ENCODE assay signal across 8 cellular contexts in the genomic region with DNA sequence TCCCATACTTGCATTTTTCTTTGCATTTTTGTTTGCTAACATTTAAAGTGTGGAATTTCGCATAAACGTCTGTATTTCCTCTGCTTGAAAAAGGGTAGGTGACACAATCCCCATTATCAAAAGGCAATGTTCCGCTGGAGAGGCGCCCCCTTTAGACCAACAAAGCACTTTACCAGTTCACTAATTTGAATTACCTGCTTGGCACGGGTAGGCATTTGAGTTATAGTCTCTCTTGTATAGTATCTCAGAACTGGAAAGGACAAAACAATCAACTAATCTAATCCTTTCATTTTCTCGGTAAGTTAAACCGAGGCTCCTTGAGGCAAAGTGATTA. TPM values are rescaled to one million over a fixed set of nuclear protein-coding genes. Genes with fewer than 3 reads are reported as not detected.
DNase-seq lines count a peak whose midpoint lies in the region; ATAC-seq and TF ChIP-seq lines count a peak whose summit lies in the region.

No MANE protein-coding gene starts in this region.

- H3K4me3 ChIP-seq in fibroblast of the aortic adventitia (ENCODE audit: low read depth, low read length) (peak overlapping the region; percentile 76), neural progenitor cell (peak overlapping the region; percentile 93)

- no peaks in the 10 kb centered on the region for H4K20me1 ChIP-seq in neural progenitor cell (ENCODE audit: low read depth)

- peak overlapping the region; percentile 96 for H3K4me2 ChIP-seq in neural progenitor cell

- POLR2A ChIA-PET in activated B cell treated with CpG ODN at 0.5 μM for 24 hours (lab: Charles Lee), result no interaction called here

- H2AFZ ChIP-seq in neural progenitor cell (replicated peaks), result peak overlapping the region; percentile 100

- H3K4me1 Mint-ChIP-seq in activated B cell treated with CpG ODN at 0.5 μM for 24 hours (peaks cover 21% of the 10 kb centered on the region), neural progenitor cell (peaks cover 7% of the 10 kb centered on the region)

- peaks cover 4% of the 10 kb centered on the region for H3K79me2 ChIP-seq in neural progenitor cell (ENCODE audit: low read depth)

- H3K9me3 Mint-ChIP-seq in activated B cell treated with CpG ODN at 0.5 μM for 24 hours, result peaks cover 3% of the 10 kb centered on the region
- H3K9me3 Mint-ChIP-seq in neural progenitor cell, result peaks cover under 1% of the 10 kb centered on the region

- no peaks in the 10 kb centered on the region for H3K36me3 Mint-ChIP-seq in activated B cell treated with CpG ODN at 0.5 μM for 24 hours (ENCODE audit: low read depth)
- H3K36me3 Mint-ChIP-seq in neural progenitor cell, result no peaks in the 10 kb centered on the region

- TF ChIP-seq CTCF in activated B cell treated with CpG ODN at 0.5 μM for 24 hours (IDR thresholded peaks at IDR 0.05), result no peak
- peak; percentile 59 for TF ChIP-seq CTCF in fibroblast of the aortic adventitia (IDR thresholded peaks at IDR 0.05; ENCODE audit: insufficient read depth, low read length)
- TF ChIP-seq CTCF in neural progenitor cell (IDR thresholded peaks at IDR 0.05), result peak; percentile 93

- intact Hi-C loops in activated B cell treated with CpG ODN at 0.5 μM for 24 hours (cut with micrococcal nuclease), result no loop called here

- peaks cover 17% of the 10 kb centered on the region for H3K27me3 ChIP-seq in neural progenitor cell

- CTCF ChIA-PET in activated B cell treated with CpG ODN at 0.5 μM for 24 hours (lab: Charles Lee), result no interaction called here

- no peak overlapping the region for H3K9ac ChIP-seq in neural progenitor cell

- H3K4me3 Mint-ChIP-seq in activated B cell treated with CpG ODN at 0.5 μM for 24 hours (peak overlapping the region; percentile 83), neural progenitor cell (peak overlapping the region; percentile 93)

- H3K27me3 Mint-ChIP-seq in activated B cell treated with CpG ODN at 0.5 μM for 24 hours (peaks cover 46% of the 10 kb centered on the region), neural progenitor cell (ENCODE audit: insufficient read depth, low read depth) (peaks cover 10% of the 10 kb centered on the region)

- no peaks in the 10 kb centered on the region for H3K9me3 ChIP-seq in neural progenitor cell (ENCODE audit: low read depth)

- H3K4me1 ChIP-seq in neural progenitor cell, result peaks cover 16% of the 10 kb centered on the region

- ATAC-seq in HG02798 (IDR thresholded peaks at IDR 0.05; ENCODE audit: poor library complexity, unreplicated experiment) (peak; percentile 43), activated B cell treated with CpG ODN at 0.5 μM for 24 hours (ENCODE audit: low read depth) (no peak)

- peaks cover 15% of the 10 kb centered on the region for H3F3A ChIP-seq in neural progenitor cell (ENCODE audit: low read depth)

- H3K36me3 ChIP-seq in neural progenitor cell, result no peaks in the 10 kb centered on the region

- no peak overlapping the region for H3K27ac ChIP-seq in neural progenitor cell

- H3K27ac Mint-ChIP-seq in activated B cell treated with CpG ODN at 0.5 μM for 24 hours, result no peak overlapping the region
- peak overlapping the region; percentile 70 for H3K27ac Mint-ChIP-seq in neural progenitor cell

- DNase-seq in stimulated activated CD4-positive, alpha-beta T cell treated with anti-CD3 and anti-CD28 coated beads, Interleukin-12 subunit alpha, Interleukin-12 subunit beta, amount 100 ng/mL, for 48 hours (ENCODE audit: low read depth in 2 of 3, low spot score in 1 of 3), result peak in 2 of 3 donors; percentile 5 to 28
- no peak for DNase-seq in stimulated activated CD4-positive, alpha-beta T cell treated with anti-CD3 and anti-CD28 coated beads, Interleukin-12 subunit alpha, Interleukin-12 subunit beta, amount 100 ng/mL, for 4 hours
- DNase-seq in NCI-H1417 (lab: John Stamatoyannopoulos, UW) (peak; percentile 50 to 95 (median 93)), activated B cell treated with CpG ODN at 0.5 μM for 24 hours (no peak), fibroblast of the aortic adventitia (ENCODE audit: low read depth) (peak; percentile 48), neural progenitor cell (ENCODE audit: low spot score) (peak; percentile 66), T-helper 9 cell (no peak)

RNA-seq across cellular contexts. Expression of gene CCDC39, which starts 0.8 kb away (rescaled TPM):
- not detected in 2 replicates for total RNA-seq in activated B cell treated with CpG ODN at 0.5 μM for 24 hours
- 0.27 and 8.1 TPM in 2 replicates for total RNA-seq in fibroblast of the aortic adventitia (ENCODE audit: low replicate concordance)
- 0.24 and 3.3 TPM in 2 replicates for total RNA-seq in neural progenitor cell (ENCODE audit: low replicate concordance)

Comparison
In these comparisons a context has a peak if more than half of its experiments do, and no peak if none do; other contexts are left out.
1. DNase-seq: peak in stimulated activated CD4-positive, alpha-beta T cell treated with anti-CD3 and anti-CD28 coated beads, Interleukin-12 subunit alpha, Interleukin-12 subunit beta, amount 100 ng/mL, for 48 hours (2 of 3), NCI-H1417 (3 of 3), fibroblast of the aortic adventitia (single experiment) and neural progenitor cell (single experiment); none in stimulated activated CD4-positive, alpha-beta T cell treated with anti-CD3 and anti-CD28 coated beads, Interleukin-12 subunit alpha, Interleukin-12 subunit beta, amount 100 ng/mL, for 4 hours (single experiment), activated B cell treated with CpG ODN at 0.5 μM for 24 hours (single experiment) and T-helper 9 cell (single experiment).